ENCODE assay signal across 17 cellular contexts in the genomic region with DNA sequence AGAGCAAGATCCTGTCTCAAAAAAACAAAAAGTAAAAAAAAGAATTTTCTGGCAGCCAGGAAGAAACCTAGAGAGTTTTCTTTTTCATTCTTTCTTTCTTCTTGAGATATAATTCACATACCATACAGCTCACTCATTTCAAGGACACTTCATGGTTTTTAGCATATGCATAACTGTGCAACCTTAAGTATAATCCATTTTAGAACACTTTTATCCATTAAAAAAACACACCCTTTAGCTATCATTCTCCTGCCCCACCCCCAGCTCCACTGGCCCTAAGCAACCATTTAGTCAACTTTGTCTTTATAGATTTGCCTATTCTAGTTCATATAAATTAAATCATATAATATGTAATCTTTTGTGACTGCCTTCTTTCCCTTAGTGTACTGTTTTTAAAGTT. TPM values are rescaled to one million over a fixed set of nuclear protein-coding genes. Genes with fewer than 3 reads are reported as not detected.
DNase-seq lines count a peak whose midpoint lies in the region; ATAC-seq and TF ChIP-seq lines count a peak whose summit lies in the region.
"Had no signal": no experiment of that assay in that cellular context is flagged by ENCODE, and none has a peak within 500 bp of the region (broad histone marks: within the 10 kb centered on the region; RNA-seq: fewer than 3 reads in every experiment).

No MANE protein-coding gene starts in this region.

- CTCF ChIA-PET in naive thymus-derived CD4-positive, alpha-beta T cell (lab: Charles Lee): no interaction called here

- H3K4me3 Mint-ChIP-seq in activated naive CD8-positive, alpha-beta T cell treated with anti-CD3 and anti-CD28 coated beads, Interleukin-2, amount 50 U/mL, for 24 hours: no peak overlapping the region
- no peak overlapping the region for H3K4me3 Mint-ChIP-seq in naive thymus-derived CD4-positive, alpha-beta T cell
- H3K4me3 Mint-ChIP-seq: B cell; CD4-positive, alpha-beta memory T cell had no signal

- ATAC-seq in activated naive CD8-positive, alpha-beta T cell treated with anti-CD3 and anti-CD28 coated beads, Interleukin-2, amount 50 U/mL, for 24 hours: no peak
- ATAC-seq in naive thymus-derived CD4-positive, alpha-beta T cell: no peak
- ATAC-seq in GM19452 (IDR thresholded peaks at IDR 0.05; ENCODE audit: unreplicated experiment): no peak

- POLR2A ChIA-PET in naive thymus-derived CD4-positive, alpha-beta T cell (lab: Charles Lee): no interaction called here

- peak; percentile 39 to 51 for DNase-seq in HAP-1 (ENCODE audit: low spot score in 2 of 2)
- DNase-seq in adipocyte (ENCODE audit: low read depth): peak; percentile 52
- peak; percentile 53 for DNase-seq in fibroblast of the aortic adventitia (ENCODE audit: low read depth)
- no peak for DNase-seq in activated naive CD8-positive, alpha-beta T cell treated with anti-CD3 and anti-CD28 coated beads, Interleukin-2, amount 50 U/mL, for 24 hours
- no peak for DNase-seq in NCI-H2227 (lab: John Stamatoyannopoulos, UW; ENCODE audit: unreplicated experiment)
- no peak for DNase-seq in naive thymus-derived CD4-positive, alpha-beta T cell
- DNase-seq: CD4-positive, alpha-beta memory T cell; DMS79; NCI-H146; NCI-H2081 treated with DMSO at 0.1 percent for 48 hours; NCI-H345; NCI-H526 treated with DMSO at 0.1 percent for 48 hours; NK-92 treated with Interleukin-12 subunit alpha and Interleukin-12 subunit beta, amount 100 ng/mL, for 24 hours; OCI-M1 had no signal

- no peak overlapping the region for H3K4me3 ChIP-seq in ACC112 (ENCODE audit: low read depth, low read length)
- H3K4me3 ChIP-seq in HAP-1: no peak overlapping the region
- no peak overlapping the region for H3K4me3 ChIP-seq in adipocyte (ENCODE audit: low read length)
- no peak overlapping the region for H3K4me3 ChIP-seq in fibroblast of the aortic adventitia (ENCODE audit: low read depth, low read length)
- H3K4me3 ChIP-seq in naive thymus-derived CD4-positive, alpha-beta T cell (ENCODE audit: low read length): no peak overlapping the region

- intact Hi-C loops in naive thymus-derived CD4-positive, alpha-beta T cell (cut with micrococcal nuclease): no loop called here

- H3K9me3 Mint-ChIP-seq in activated naive CD8-positive, alpha-beta T cell treated with anti-CD3 and anti-CD28 coated beads, Interleukin-2, amount 50 U/mL, for 24 hours: peaks cover 3% of the 10 kb centered on the region
- peaks cover 0 to 4% (median 3%) of the 10 kb centered on the region in 11 donors for H3K9me3 Mint-ChIP-seq in naive thymus-derived CD4-positive, alpha-beta T cell

- H3K36me3 Mint-ChIP-seq in activated naive CD8-positive, alpha-beta T cell treated with anti-CD3 and anti-CD28 coated beads, Interleukin-2, amount 50 U/mL, for 24 hours (ENCODE audit: low read depth): peaks cover 2% of the 10 kb centered on the region
- peaks cover 0 to 4% (median 2%) of the 10 kb centered on the region in 5 donors for H3K36me3 Mint-ChIP-seq in naive thymus-derived CD4-positive, alpha-beta T cell

- H2AFZ ChIP-seq in ACC112 (ENCODE audit: low read length, unreplicated experiment): no peak overlapping the region

- no peak overlapping the region for H3K9ac ChIP-seq in adipocyte (ENCODE audit: low read length)

- H3K79me2 ChIP-seq in ACC112 (ENCODE audit: control insufficient read depth, insufficient read depth, low read length, unreplicated experiment): no peaks in the 10 kb centered on the region

- H3K4me1 ChIP-seq in ACC112 (ENCODE audit: control insufficient read depth, insufficient read depth, low read length, unreplicated experiment): peaks cover 29% of the 10 kb centered on the region
- peaks cover 23% of the 10 kb centered on the region for H3K4me1 ChIP-seq in HAP-1
- H3K4me1 ChIP-seq in adipocyte (ENCODE audit: control insufficient read depth, insufficient read depth, low read length): peaks cover 36% of the 10 kb centered on the region
- H3K4me1 ChIP-seq in naive thymus-derived CD4-positive, alpha-beta T cell (ENCODE audit: control insufficient read depth in 2 of 2, insufficient read depth in 2 of 2, low read length in 2 of 2): no peaks in the 10 kb centered on the region

- TF ChIP-seq CTCF in fibroblast of the aortic adventitia (IDR thresholded peaks at IDR 0.05; ENCODE audit: insufficient read depth, low read length): no peak

- in situ Hi-C loops in HAP-1 (cut with MboI; ENCODE audit: low sequenced_read_pairs): no loop called here

- H3K27me3 Mint-ChIP-seq in activated naive CD8-positive, alpha-beta T cell treated with anti-CD3 and anti-CD28 coated beads, Interleukin-2, amount 50 U/mL, for 24 hours: peaks cover 4% of the 10 kb centered on the region
- H3K27me3 Mint-ChIP-seq in naive thymus-derived CD4-positive, alpha-beta T cell: peaks cover 0 to 4% (median 2%) of the 10 kb centered on the region in 5 donors

- H3K27me3 ChIP-seq in ACC112 (ENCODE audit: insufficient read depth, low read length) (no peaks in the 10 kb centered on the region), HAP-1 (ENCODE audit: low read depth) (no peaks in the 10 kb centered on the region), adipocyte (replicated peaks; ENCODE audit: control insufficient read depth, insufficient read depth, low read length) (no peaks in the 10 kb centered on the region)
- no peaks in the 10 kb centered on the region for H3K27me3 ChIP-seq in naive thymus-derived CD4-positive, alpha-beta T cell (ENCODE audit: control insufficient read depth in 2 of 2, insufficient read depth in 2 of 2, low read length in 2 of 2)

- H3K36me3 ChIP-seq in ACC112 (ENCODE audit: insufficient read depth, low read length): no peaks in the 10 kb centered on the region
- H3K36me3 ChIP-seq in HAP-1 (replicated peaks): no peaks in the 10 kb centered on the region
- no peaks in the 10 kb centered on the region for H3K36me3 ChIP-seq in adipocyte (ENCODE audit: control insufficient read depth, insufficient read depth, low read length, severe bottlenecking)
- H3K36me3 ChIP-seq in naive thymus-derived CD4-positive, alpha-beta T cell (ENCODE audit: control insufficient read depth in 2 of 3, insufficient read depth in 3 of 3, low read length in 3 of 3): no peaks in the 10 kb centered on the region

- H3K4me1 Mint-ChIP-seq in activated naive CD8-positive, alpha-beta T cell treated with anti-CD3 and anti-CD28 coated beads, Interleukin-2, amount 50 U/mL, for 24 hours: peaks cover 6% of the 10 kb centered on the region
- no peaks in the 10 kb centered on the region for H3K4me1 Mint-ChIP-seq in naive thymus-derived CD4-positive, alpha-beta T cell

- H3K27ac ChIP-seq in ACC112 (ENCODE audit: low read depth, low read length): peak overlapping the region; percentile 78
- no peak overlapping the region for H3K27ac ChIP-seq in naive thymus-derived CD4-positive, alpha-beta T cell (ENCODE audit: low read depth, low read length)

- H3K9me3 ChIP-seq in HAP-1 (no peaks in the 10 kb centered on the region), adipocyte (ENCODE audit: control insufficient read depth, low read length) (peaks cover 4% of the 10 kb centered on the region)
- H3K9me3 ChIP-seq in naive thymus-derived CD4-positive, alpha-beta T cell (ENCODE audit: control insufficient read depth in 2 of 3, low read length in 3 of 3): no peaks in the 10 kb centered on the region

- H3K27ac Mint-ChIP-seq in activated naive CD8-positive, alpha-beta T cell treated with anti-CD3 and anti-CD28 coated beads, Interleukin-2, amount 50 U/mL, for 24 hours: no peak overlapping the region
- peak overlapping the region in 1 of 9 donors; percentile 59 for H3K27ac Mint-ChIP-seq in naive thymus-derived CD4-positive, alpha-beta T cell
- H3K27ac Mint-ChIP-seq: B cell; CD4-positive, alpha-beta memory T cell had no signal

RNA-seq across cellular contexts. Expression of gene IPO5, which starts 8.1 kb away (rescaled TPM):
- total RNA-seq in fibroblast of the aortic adventitia (ENCODE audit: low replicate concordance): 212 and 286 TPM in 2 replicates
- total RNA-seq in naive thymus-derived CD4-positive, alpha-beta T cell: 100 to 1,000 TPM in 1 of 5 experiments, 10 to 100 TPM in 4; 61.1 to 115 (median 83.3) TPM
- polyA plus RNA-seq in naive thymus-derived CD4-positive, alpha-beta T cell: 10 to 100 TPM; 32.2 to 49.9 TPM

Comparison
In these comparisons a context has a peak if more than half of its experiments do, and no peak if none do; other contexts are left out.
1. DNase-seq: peak in HAP-1 (2 of 2), adipocyte (single experiment) and fibroblast of the aortic adventitia (single experiment); none in activated naive CD8-positive, alpha-beta T cell treated with anti-CD3 and anti-CD28 coated beads, Interleukin-2, amount 50 U/mL, for 24 hours (single experiment), NCI-H2227 (single experiment) and naive thymus-derived CD4-positive, alpha-beta T cell (0 of 9).